27 cellular contexts compared by ENCODE assay signal in the genomic region with DNA sequence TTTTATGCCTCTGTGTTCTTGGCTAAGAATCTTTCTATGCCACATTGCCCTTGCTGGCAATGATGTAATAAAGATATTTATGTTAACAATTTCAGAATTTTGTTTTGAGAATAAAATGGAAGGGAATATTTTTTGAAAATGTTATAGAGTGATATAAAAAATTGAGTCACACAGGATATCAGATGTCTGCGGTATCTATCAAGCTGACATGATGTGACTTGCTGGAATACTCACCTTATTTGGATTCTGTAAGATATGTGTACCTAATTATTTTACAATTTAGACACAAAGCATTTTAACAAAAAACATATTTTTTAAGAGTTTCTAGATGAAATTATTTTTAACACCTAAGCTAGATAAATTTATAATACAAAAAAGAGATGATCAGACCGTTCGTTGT.
DNase-seq lines count a peak whose midpoint lies in the region; ATAC-seq, FAIRE-seq and TF ChIP-seq lines count a peak whose summit lies in the region.
"Had no signal": no experiment of that assay in that cellular context is flagged by ENCODE, and none has a peak within 500 bp of the region (broad histone marks: within the 10 kb centered on the region; RNA-seq: fewer than 3 reads in every experiment).

No MANE protein-coding gene starts in this region.

- H2AFZ ChIP-seq in SK-N-SH (ENCODE audit: low read depth) (no peak overlapping the region), astrocyte (ENCODE audit: low read depth, low read length) (no peak overlapping the region)

- H3F3A ChIP-seq in SK-N-SH (replicated peaks; ENCODE audit: insufficient read depth): no peaks in the 10 kb centered on the region

- H3K9me3 Mint-ChIP-seq in astrocyte (ENCODE audit: unreplicated experiment) (peaks cover 4% of the 10 kb centered on the region), CD14-positive monocyte (peaks cover 0 to 5% (median 2%) of the 10 kb centered on the region in 7 donors)
- peaks cover 0 to 3% (median 0%) of the 10 kb centered on the region in 5 donors for H3K9me3 Mint-ChIP-seq in CD8-positive, alpha-beta memory T cell

- H3K4me1 Mint-ChIP-seq in astrocyte (ENCODE audit: low read depth, unreplicated experiment) (peaks cover 14% of the 10 kb centered on the region), CD14-positive monocyte (no peaks in the 10 kb centered on the region)
- H3K4me1 Mint-ChIP-seq in CD8-positive, alpha-beta memory T cell: no peaks in the 10 kb centered on the region
- H3K4me1 Mint-ChIP-seq: B cell had no signal

- H3K27ac ChIP-seq in SK-N-SH (ENCODE audit: low read depth in 2 of 2, low read length in 1 of 2) (no peak overlapping the region), astrocyte (ENCODE audit: low read depth, low read length) (no peak overlapping the region)
- no peak overlapping the region for H3K27ac ChIP-seq in CD8-positive, alpha-beta memory T cell (ENCODE audit: low read depth, low read length)
- H3K27ac ChIP-seq: 22Rv1; A549; BLaER1 treated with 17β-estradiol and CSF1 and Interleukin-3, amounts not matched to agents 10 nM and 100 nM; C4-2B had no signal

- H3K9me3 ChIP-seq in SK-N-SH: no peaks in the 10 kb centered on the region
- H3K9me3 ChIP-seq in astrocyte (ENCODE audit: insufficient read depth, low read depth, low read length): no peaks in the 10 kb centered on the region
- H3K9me3 ChIP-seq in CD8-positive, alpha-beta memory T cell (ENCODE audit: low read length): no peaks in the 10 kb centered on the region
- H3K9me3 ChIP-seq: A549, Caco-2 had no signal

- H3K4me3 Mint-ChIP-seq in astrocyte (ENCODE audit: unreplicated experiment) (no peak overlapping the region), CD14-positive monocyte (no peak overlapping the region)
- H3K4me3 Mint-ChIP-seq in CD8-positive, alpha-beta memory T cell: no peak overlapping the region
- H3K4me3 Mint-ChIP-seq: B cell; CD4-positive, alpha-beta memory T cell; CD4-positive, CD25-positive, alpha-beta regulatory T cell had no signal

- no peaks in the 10 kb centered on the region for H3K79me2 ChIP-seq in SK-N-SH (ENCODE audit: insufficient read depth)
- no peaks in the 10 kb centered on the region for H3K79me2 ChIP-seq in astrocyte (ENCODE audit: insufficient read depth, low read length)

- TF ChIP-seq CTCF in SK-N-SH (IDR thresholded peaks at IDR 0.05) (no peak), astrocyte (IDR thresholded peaks at IDR 0.05; ENCODE audit: insufficient read depth, low read depth, low read length) (no peak), epithelial cell of esophagus (IDR thresholded peaks at IDR 0.05; ENCODE audit: insufficient read depth, low read depth, low read length, missing control alignments) (no peak), CD14-positive monocyte (IDR thresholded peaks at IDR 0.05) (no peak)

- ATAC-seq in SK-N-SH treated with all-trans-retinoic acid at 6 μM for 48 hours (peak; percentile 24; the same call in 1 of the 3 replicates), GM18870 (IDR thresholded peaks at IDR 0.05; ENCODE audit: unreplicated experiment) (no peak)
- ATAC-seq: A549, GM12878 had no signal

- TF ChIP-seq EP300 in SK-N-SH (IDR thresholded peaks at IDR 0.05; ENCODE audit: borderline replicate concordance in 1 of 2, low read depth in 1 of 2, low read length in 1 of 2): no peak

- H4K20me1 ChIP-seq in SK-N-SH (ENCODE audit: insufficient read depth) (no peaks in the 10 kb centered on the region), astrocyte (ENCODE audit: insufficient read depth, low read length) (no peaks in the 10 kb centered on the region)
- H4K20me1 ChIP-seq: BLaER1 treated with 17β-estradiol and CSF1 and Interleukin-3, amounts not matched to agents 10 nM and 100 nM had no signal

- POLR2A ChIA-PET in SK-N-SH (lab: Yijun Ruan, JAX): no interaction called here
- POLR2A ChIA-PET in CD8-positive, alpha-beta memory T cell (lab: Charles Lee): no interaction called here

- H3K27ac Mint-ChIP-seq in astrocyte (ENCODE audit: unreplicated experiment): peak overlapping the region; percentile 62
- H3K27ac Mint-ChIP-seq in CD8-positive, alpha-beta memory T cell: no peak overlapping the region
- H3K27ac Mint-ChIP-seq in CD14-positive monocyte: no peak overlapping the region
- H3K27ac Mint-ChIP-seq: B cell; CD4-positive, alpha-beta memory T cell had no signal

- CTCF ChIA-PET in SK-N-SH (lab: Yijun Ruan, JAX): no interaction called here
- CTCF ChIA-PET in CD8-positive, alpha-beta memory T cell (lab: Charles Lee): no interaction called here

- H3K4me1 ChIP-seq in SK-N-SH (ENCODE audit: control insufficient read depth in 1 of 2, insufficient read depth in 2 of 2, low read depth in 1 of 2, low read length in 1 of 2) (peaks cover 0 to 2% of the 10 kb centered on the region in 2 experiments; a peak in 1 of 4 replicates), astrocyte (ENCODE audit: insufficient read depth, low read length) (peaks cover 4% of the 10 kb centered on the region)
- H3K4me1 ChIP-seq in CD8-positive, alpha-beta memory T cell (ENCODE audit: insufficient read depth, low read length): no peaks in the 10 kb centered on the region
- H3K4me1 ChIP-seq: A549; BLaER1 treated with 17β-estradiol and CSF1 and Interleukin-3, amounts not matched to agents 10 nM and 100 nM; Caco-2 had no signal

- H3K36me3 ChIP-seq in SK-N-SH (replicated peaks in 1 of 2; ENCODE audit: control insufficient read depth in 1 of 2, insufficient read depth in 2 of 2, low read length in 1 of 2): no peaks in the 10 kb centered on the region
- no peaks in the 10 kb centered on the region for H3K36me3 ChIP-seq in astrocyte (ENCODE audit: insufficient read depth, low read length)
- H3K36me3 ChIP-seq in CD8-positive, alpha-beta memory T cell (ENCODE audit: insufficient read depth, low read length): no peaks in the 10 kb centered on the region
- H3K36me3 ChIP-seq: BLaER1 treated with 17β-estradiol and CSF1 and Interleukin-3, amounts not matched to agents 10 nM and 100 nM had no signal

- no peaks in the 10 kb centered on the region for H3K36me3 Mint-ChIP-seq in astrocyte (ENCODE audit: low read depth, unreplicated experiment)
- peaks cover 0 to 12% (median 0%) of the 10 kb centered on the region in 3 donors for H3K36me3 Mint-ChIP-seq in CD8-positive, alpha-beta memory T cell
- H3K36me3 Mint-ChIP-seq in CD14-positive monocyte: no peaks in the 10 kb centered on the region
- H3K36me3 Mint-ChIP-seq: CD4-positive, CD25-positive, alpha-beta regulatory T cell had no signal

- TF ChIP-seq RAD21 in SK-N-SH (IDR thresholded peaks at IDR 0.05; ENCODE audit: low read length): no peak

- 32% methylated on average over 3 of the region's 3 CpGs for WGBS in SK-N-SH (ENCODE audit: low lambda C conversion rate)

- intact Hi-C loops in CD14-positive monocyte (cut with micrococcal nuclease): no loop called here

- no peak overlapping the region for H3K4me2 ChIP-seq in SK-N-SH
- no peak overlapping the region for H3K4me2 ChIP-seq in astrocyte (ENCODE audit: low read length)
- H3K4me2 ChIP-seq: A549; BLaER1 treated with 17β-estradiol and CSF1 and Interleukin-3, amounts not matched to agents 10 nM and 100 nM had no signal

- H3K9ac ChIP-seq in SK-N-SH: no peak overlapping the region
- H3K9ac ChIP-seq in astrocyte (ENCODE audit: low read length): no peak overlapping the region
- H3K9ac ChIP-seq: BLaER1 treated with 17β-estradiol and CSF1 and Interleukin-3, amounts not matched to agents 10 nM and 100 nM had no signal

- no peaks in the 10 kb centered on the region for H3K27me3 Mint-ChIP-seq in astrocyte (ENCODE audit: low read depth, unreplicated experiment)
- no peaks in the 10 kb centered on the region for H3K27me3 Mint-ChIP-seq in CD8-positive, alpha-beta memory T cell
- H3K27me3 Mint-ChIP-seq in CD14-positive monocyte (ENCODE audit: low read depth in 3 of 3): no peaks in the 10 kb centered on the region
- H3K27me3 Mint-ChIP-seq: B cell; CD4-positive, alpha-beta memory T cell; CD4-positive, CD25-positive, alpha-beta regulatory T cell had no signal

- FAIRE-seq in astrocyte (lab: Jason Lieb, UNC): no peak
- FAIRE-seq: A549, GM12878, GM12892, GM18507, GM19239 had no signal

- H3K4me3 ChIP-seq in SK-N-SH (ENCODE audit: low read depth in 2 of 2, low read length in 1 of 2) (no peak overlapping the region), astrocyte (ENCODE audit: insufficient read depth, low read depth, low read length) (no peak overlapping the region), epithelial cell of esophagus (ENCODE audit: low read length) (no peak overlapping the region)
- no peak overlapping the region for H3K4me3 ChIP-seq in CD8-positive, alpha-beta memory T cell (ENCODE audit: low read length)
- H3K4me3 ChIP-seq: A549; BLaER1 treated with 17β-estradiol and CSF1 and Interleukin-3, amounts not matched to agents 10 nM and 100 nM; GM12878 had no signal

- no peaks in the 10 kb centered on the region for H3K9me2 ChIP-seq in SK-N-SH

- DNase-seq in SK-N-SH: no peak
- DNase-seq in astrocyte (ENCODE audit: low read depth): no peak
- DNase-seq in epithelial cell of esophagus (ENCODE audit: low read depth): peak; percentile 4
- DNase-seq in CD8-positive, alpha-beta memory T cell: no peak
- no peak for DNase-seq in CD14-positive monocyte (ENCODE audit: low spot score)
- DNase-seq: AML-193; Caco-2; Calu3; CD4-positive, alpha-beta memory T cell; CD4-positive, CD25-positive, alpha-beta regulatory T cell; DMS 273 treated with DMSO at 0.1 percent for 48 hours; DMS153; DMS53; DMS79; DND-41; GDM1 had no signal

- H3K27me3 ChIP-seq in SK-N-SH (ENCODE audit: insufficient read depth): no peaks in the 10 kb centered on the region
- H3K27me3 ChIP-seq in astrocyte (ENCODE audit: insufficient read depth, low read length): no peaks in the 10 kb centered on the region
- no peaks in the 10 kb centered on the region for H3K27me3 ChIP-seq in CD8-positive, alpha-beta memory T cell (ENCODE audit: insufficient read depth, low read length, poor library complexity, severe bottlenecking)
- H3K27me3 ChIP-seq: BLaER1 treated with 17β-estradiol and CSF1 and Interleukin-3, amounts not matched to agents 10 nM and 100 nM had no signal

TF ChIP-seq in SK-N-SH treated with all-trans-retinoic acid at 6 μM for 48 hours, 23 proteins besides CTCF, POLR2A, EP300 and RAD21 (continues in another document):
- TF ChIP-seq ZC3H10 (CRISPR knock-in tag; IDR thresholded peaks at IDR 0.05): no peak

TF ChIP-seq in SK-N-SH, 30 proteins besides CTCF, POLR2A, EP300 and RAD21 (continues in another document):
- TF ChIP-seq FOSL2 (IDR thresholded peaks at IDR 0.05; ENCODE audit: borderline replicate concordance, low read depth) (no peak), JUND (IDR thresholded peaks at IDR 0.05) (no peak), RCOR1 (IDR thresholded peaks at IDR 0.05; ENCODE audit: low read length) (no peak), TEAD4 (IDR thresholded peaks at IDR 0.05; ENCODE audit: borderline replicate concordance, insufficient read depth) (no peak), NRF1 (IDR thresholded peaks at IDR 0.05; ENCODE audit: low read depth, low read length) (no peak), SMC3 (IDR thresholded peaks at IDR 0.05; ENCODE audit: low read depth, low read length) (no peak), TCF12 (IDR thresholded peaks at IDR 0.05) (no peak), RXRA (IDR thresholded peaks at IDR 0.05; ENCODE audit: borderline replicate concordance, low read depth) (no peak), FOXJ3 (CRISPR knock-in tag; IDR thresholded peaks at IDR 0.05) (no peak)
